23 cellular contexts compared by ENCODE assay signal in the genomic region with DNA sequence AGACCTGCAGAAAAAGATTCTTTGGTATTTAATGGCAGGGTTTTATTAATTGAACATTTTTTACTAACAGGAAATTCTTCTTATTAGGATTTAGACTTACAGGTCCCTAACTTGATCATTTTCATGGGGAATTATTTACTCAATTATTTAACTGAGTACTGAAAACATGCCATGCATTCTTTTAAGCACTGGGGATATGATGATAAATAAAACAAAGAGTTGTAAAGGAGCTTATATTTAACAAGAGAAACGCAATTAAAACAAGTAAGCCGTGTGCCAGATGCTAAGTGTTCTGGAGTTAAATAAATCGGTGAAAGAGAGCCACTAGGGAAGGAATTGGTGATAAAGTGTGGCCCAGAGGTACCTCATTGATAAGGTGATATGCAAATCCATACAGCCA.
DNase-seq lines count a peak whose midpoint lies in the region; ATAC-seq, FAIRE-seq and TF ChIP-seq lines count a peak whose summit lies in the region.
"Had no signal": no experiment of that assay in that cellular context is flagged by ENCODE, and none has a peak within 500 bp of the region (broad histone marks: within the 10 kb centered on the region; RNA-seq: fewer than 3 reads in every experiment).

No MANE protein-coding gene starts in this region.

- no peak overlapping the region for H2AK5ac ChIP-seq in mesenchymal stem cell (ENCODE audit: low read length, severe bottlenecking)

- no peaks in the 10 kb centered on the region for H3K79me2 ChIP-seq in GM23338 (replicated peaks; ENCODE audit: insufficient read depth)
- H3K79me2 ChIP-seq in astrocyte (ENCODE audit: insufficient read depth, low read length), result no peaks in the 10 kb centered on the region
- H3K79me2 ChIP-seq in smooth muscle cell (ENCODE audit: low read depth), result no peaks in the 10 kb centered on the region

- no peak overlapping the region for H3K23ac ChIP-seq in mesenchymal stem cell (ENCODE audit: low read length in 2 of 2)

- TF ChIP-seq CTCF in GM23338 (conservative IDR thresholded peaks at IDR 0.05; ENCODE audit: low read depth in 2 of 2) (no peak), astrocyte (IDR thresholded peaks at IDR 0.05; ENCODE audit: insufficient read depth, low read depth, low read length) (no peak), smooth muscle cell (IDR thresholded peaks at IDR 0.05; ENCODE audit: borderline replicate concordance, insufficient read depth, poor library complexity, severe bottlenecking) (no peak), psoas muscle (IDR thresholded peaks at IDR 0.05) (no peak)

- H3K27me3 Mint-ChIP-seq in GM23338 (ENCODE audit: insufficient read depth, low read depth, poor library complexity) (peaks cover 2% of the 10 kb centered on the region), astrocyte (ENCODE audit: low read depth, unreplicated experiment) (no peaks in the 10 kb centered on the region)

- intact Hi-C loops in psoas muscle (cut with DNase I), result no loop called here

- H3K79me1 ChIP-seq in mesenchymal stem cell (replicated peaks; ENCODE audit: low read length, poor library complexity, severe bottlenecking), result no peaks in the 10 kb centered on the region

- H3K27ac ChIP-seq in GM23338 (ENCODE audit: low read depth), result no peak overlapping the region
- no peak overlapping the region for H3K27ac ChIP-seq in astrocyte (ENCODE audit: low read depth, low read length)
- peak overlapping the region; percentile 84 for H3K27ac ChIP-seq in mesenchymal stem cell (ENCODE audit: low read length, poor library complexity, severe bottlenecking)
- H3K27ac ChIP-seq in smooth muscle cell (ENCODE audit: low read depth), result no peak overlapping the region
- no peak overlapping the region for H3K27ac ChIP-seq in psoas muscle
- H3K27ac ChIP-seq: KMS-11, SK-N-MC had no signal

- H3K36me3 Mint-ChIP-seq in GM23338 (ENCODE audit: low read depth) (peaks cover 5% of the 10 kb centered on the region; the same call in 1 of the 3 replicates), astrocyte (ENCODE audit: low read depth, unreplicated experiment) (no peaks in the 10 kb centered on the region)

- no peak overlapping the region for H3K4me2 ChIP-seq in GM23338
- no peak overlapping the region for H3K4me2 ChIP-seq in astrocyte (ENCODE audit: low read length)
- H3K4me2 ChIP-seq in mesenchymal stem cell (ENCODE audit: low read length, poor library complexity, severe bottlenecking), result no peak overlapping the region
- H3K4me2 ChIP-seq in smooth muscle cell, result peak overlapping the region; percentile 23
- H3K4me2 ChIP-seq: KMS-11 had no signal

- H3K4ac ChIP-seq in mesenchymal stem cell (ENCODE audit: low read depth in 1 of 2, low read length in 2 of 2), result no peak overlapping the region

- ATAC-seq in GM23338 (no peak), psoas muscle (no peak), GM21447 (IDR thresholded peaks at IDR 0.05; ENCODE audit: unreplicated experiment) (no peak)
- ATAC-seq: GM12878 had no signal

- H2AFZ ChIP-seq in GM23338, result peak overlapping the region; percentile 20; the same call in 1 of the 2 replicates
- no peak overlapping the region for H2AFZ ChIP-seq in astrocyte (ENCODE audit: low read depth, low read length)
- no peak overlapping the region for H2AFZ ChIP-seq in mesenchymal stem cell (ENCODE audit: low read depth, low read length)
- H2AFZ ChIP-seq in smooth muscle cell (ENCODE audit: low read depth), result no peak overlapping the region

- H3K27ac Mint-ChIP-seq in GM23338 (peak overlapping the region; percentile 20; the same call in 1 of the 2 replicates), astrocyte (ENCODE audit: unreplicated experiment) (peak overlapping the region; percentile 84)

- WGBS in mesenchymal stem cell, result 58% methylated on average over 3 of the region's 3 CpGs
- 16% methylated on average over 3 of the region's 3 CpGs for WGBS in smooth muscle cell (ENCODE audit: low lambda C conversion rate)
- 74 to 81% (median 77%) methylated on average over 3 of the region's 3 CpGs for WGBS in psoas muscle, 3 donors

- peak overlapping the region; percentile 5 for H2BK120ac ChIP-seq in mesenchymal stem cell (ENCODE audit: low read depth, low read length)

- no peak overlapping the region for H2BK15ac ChIP-seq in mesenchymal stem cell (ENCODE audit: low read depth, poor library complexity, severe bottlenecking)

- H3K4me1 Mint-ChIP-seq in GM23338 (peaks cover 6% of the 10 kb centered on the region), astrocyte (ENCODE audit: low read depth, unreplicated experiment) (peaks cover 31% of the 10 kb centered on the region)

- H3K4me3 Mint-ChIP-seq in GM23338, result no peak overlapping the region
- no peak overlapping the region for H3K4me3 Mint-ChIP-seq in astrocyte (ENCODE audit: unreplicated experiment)

- no peak overlapping the region for H4K8ac ChIP-seq in mesenchymal stem cell (ENCODE audit: low read length)

- no peak overlapping the region for H3K18ac ChIP-seq in mesenchymal stem cell (ENCODE audit: low read depth in 1 of 2, low read length in 2 of 2)

- H3K36me3 ChIP-seq in GM23338 (ENCODE audit: insufficient read depth), result no peaks in the 10 kb centered on the region
- no peaks in the 10 kb centered on the region for H3K36me3 ChIP-seq in astrocyte (ENCODE audit: insufficient read depth, low read length)
- H3K36me3 ChIP-seq in mesenchymal stem cell (ENCODE audit: control insufficient read depth in 1 of 2, insufficient read depth in 2 of 2, low read depth in 1 of 2, low read length in 2 of 2), result no peaks in the 10 kb centered on the region
- no peaks in the 10 kb centered on the region for H3K36me3 ChIP-seq in smooth muscle cell (ENCODE audit: low read depth)
- H3K36me3 ChIP-seq in psoas muscle (ENCODE audit: insufficient read depth in 1 of 2, low read depth in 1 of 2), result no peaks in the 10 kb centered on the region
- H3K36me3 ChIP-seq: BE2C had no signal

- H3F3A ChIP-seq in GM23338 (replicated peaks; ENCODE audit: low read depth) (no peaks in the 10 kb centered on the region), smooth muscle cell (ENCODE audit: low read depth) (no peaks in the 10 kb centered on the region)

- no peak overlapping the region for H2BK5ac ChIP-seq in mesenchymal stem cell (ENCODE audit: low read depth, low read length, poor library complexity, severe bottlenecking)

- DNase-seq in GM23338 (ENCODE audit: low spot score) (no peak), astrocyte (ENCODE audit: low read depth) (no peak), mesenchymal stem cell (no peak), smooth muscle cell (lab: John Stamatoyannopoulos, UW; ENCODE audit: unreplicated experiment) (no peak), psoas muscle (no peak)
- no peak for DNase-seq in activated CD4-positive, CD25-positive, alpha-beta regulatory T cell (lab: John Stamatoyannopoulos, UW)
- DNase-seq: BE2C; DMS79 treated with DMSO at 0.1 percent for 48 hours; IMR-90; NCI-H1105; NCI-H146; NCI-H2029 treated with DMSO at 0.1 percent for 48 hours; NCI-H2171; NCI-H345; NCI-H524; NCI-H774; NK-92 treated with Interleukin-12 subunit alpha and Interleukin-12 subunit beta, amount 100 ng/mL, for 24 hours; SHP77 had no signal

- H3K4me1 ChIP-seq in GM23338 (ENCODE audit: insufficient read depth) (no peaks in the 10 kb centered on the region; the same call in 1 of the 2 replicates), astrocyte (ENCODE audit: insufficient read depth, low read length) (no peaks in the 10 kb centered on the region), mesenchymal stem cell (ENCODE audit: control insufficient read depth, insufficient read depth, low read depth, low read length) (no peaks in the 10 kb centered on the region), smooth muscle cell (ENCODE audit: low read depth) (peaks cover 5% of the 10 kb centered on the region), psoas muscle (no peaks in the 10 kb centered on the region)
- H3K4me1 ChIP-seq: BE2C had no signal

- H3K27me3 ChIP-seq in GM23338 (ENCODE audit: insufficient read depth) (no peaks in the 10 kb centered on the region), astrocyte (ENCODE audit: insufficient read depth, low read length) (no peaks in the 10 kb centered on the region), mesenchymal stem cell (ENCODE audit: control insufficient read depth in 1 of 2, insufficient read depth in 1 of 2, low read length in 2 of 2) (no peaks in the 10 kb centered on the region), smooth muscle cell (ENCODE audit: low read depth) (no peaks in the 10 kb centered on the region), psoas muscle (ENCODE audit: insufficient read depth in 3 of 3, low read length in 2 of 3) (no peaks in the 10 kb centered on the region)
- H3K27me3 ChIP-seq: BE2C had no signal

- H4K20me1 ChIP-seq in GM23338 (replicated peaks; ENCODE audit: insufficient read depth) (no peaks in the 10 kb centered on the region), astrocyte (ENCODE audit: insufficient read depth, low read length) (no peaks in the 10 kb centered on the region), smooth muscle cell (ENCODE audit: low read depth) (no peaks in the 10 kb centered on the region)

- H3K9ac ChIP-seq in astrocyte (ENCODE audit: low read length) (no peak overlapping the region), mesenchymal stem cell (ENCODE audit: low read length) (no peak overlapping the region), smooth muscle cell (ENCODE audit: low read depth) (no peak overlapping the region)
- H3K9ac ChIP-seq: KMS-11 had no signal

- H3K9me2 ChIP-seq in GM23338 (ENCODE audit: insufficient read depth), result peaks cover 3% of the 10 kb centered on the region

- H2BK12ac ChIP-seq in mesenchymal stem cell (ENCODE audit: low read length in 2 of 2), result no peak overlapping the region

- no peak for FAIRE-seq in astrocyte (lab: Jason Lieb, UNC)
- FAIRE-seq: GM12878, H54 had no signal

- no peak overlapping the region for H3K14ac ChIP-seq in mesenchymal stem cell (ENCODE audit: low read length in 2 of 2)

- H3K9me3 Mint-ChIP-seq in GM23338 (peaks cover 7% of the 10 kb centered on the region; the same call in 2 of the 3 replicates), astrocyte (ENCODE audit: unreplicated experiment) (peaks cover 2% of the 10 kb centered on the region)

- H3K9me3 ChIP-seq in astrocyte (ENCODE audit: insufficient read depth, low read depth, low read length) (peaks cover 2% of the 10 kb centered on the region), mesenchymal stem cell (ENCODE audit: control insufficient read depth, low read length) (no peaks in the 10 kb centered on the region), smooth muscle cell (replicated peaks; ENCODE audit: low read depth) (no peaks in the 10 kb centered on the region), psoas muscle (no peaks in the 10 kb centered on the region)
- H3K9me3 ChIP-seq: BE2C had no signal

- no peak overlapping the region for H4K91ac ChIP-seq in mesenchymal stem cell (ENCODE audit: low read length)

- H3K4me3 ChIP-seq in GM23338 (no peak overlapping the region), astrocyte (ENCODE audit: insufficient read depth, low read depth, low read length) (no peak overlapping the region), mesenchymal stem cell (ENCODE audit: insufficient read depth in 1 of 2, low read depth in 1 of 2, low read length in 2 of 2) (no peak overlapping the region), smooth muscle cell (no peak overlapping the region), psoas muscle (no peak overlapping the region)
- H3K4me3 ChIP-seq: GM12878, SK-N-MC had no signal

TF ChIP-seq in GM23338, 12 proteins besides CTCF, POLR2A, EP300 and RAD21 (continues in another document):
- no peak for TF ChIP-seq EZH2 (IDR thresholded peaks at IDR 0.05; ENCODE audit: low read depth, unreplicated experiment)
- TF ChIP-seq STAT1 (IDR thresholded peaks at IDR 0.05; ENCODE audit: unreplicated experiment), result no peak
- TF ChIP-seq NANOG (IDR thresholded peaks at IDR 0.05; ENCODE audit: borderline replicate concordance), result no peak
